Comparison of ENCODE assay signal across 8 cellular contexts in the genomic region with DNA sequence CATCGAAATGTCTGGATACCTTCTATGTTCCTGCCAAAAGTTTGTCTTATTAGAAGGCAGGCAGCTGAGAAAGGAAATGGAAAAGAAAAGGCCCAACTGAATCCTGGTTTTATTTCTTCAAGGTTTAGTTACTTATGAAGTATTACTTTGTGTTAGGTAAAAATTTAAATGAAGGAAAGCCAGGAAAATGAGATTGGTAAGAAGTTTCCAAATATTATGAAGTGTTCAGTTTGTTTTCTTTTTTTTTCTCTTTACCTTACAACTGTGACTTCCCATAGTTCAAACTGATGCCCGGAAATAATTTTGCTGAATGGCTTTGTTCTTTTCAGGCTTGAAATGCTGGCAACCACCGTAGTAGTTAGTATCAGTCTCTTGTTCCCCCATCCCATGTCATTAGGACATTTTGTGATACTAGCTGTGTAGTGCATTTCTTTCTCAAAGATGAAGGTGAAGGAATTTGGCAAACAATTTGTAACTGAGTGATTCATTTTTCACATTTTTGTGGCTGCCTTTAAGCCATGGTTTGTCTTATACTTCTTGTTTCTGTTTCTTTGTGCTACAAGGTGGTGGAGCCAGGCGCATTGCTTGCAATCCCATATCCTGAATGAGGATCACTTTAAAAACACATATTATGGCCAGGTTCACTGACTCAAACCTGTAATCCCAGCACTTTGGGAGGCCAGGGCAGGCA. TPM values are rescaled to one million over a fixed set of nuclear protein-coding genes. Genes with fewer than 3 reads are reported as not detected.
DNase-seq lines count a peak whose midpoint lies in the region; ATAC-seq, FAIRE-seq and TF ChIP-seq lines count a peak whose summit lies in the region.

No MANE protein-coding gene starts in this region.

- POLR2A ChIA-PET in PC-9 (lab: Charles Lee; ENCODE audit: unreplicated experiment) = interaction anchor here (0.6 to 0.7 kb wide), 3 partner anchors 47 to 165 kb away, joined by 3 to 9 read pairs (median 3); no protein-coding TSS in a partner anchor

- CTCF ChIA-PET in PC-9 (lab: Charles Lee) = no interaction called here

- H3K79me2 ChIP-seq in PC-9 (ENCODE audit: low read depth) = no peaks in the 10 kb centered on the region

- ATAC-seq in HG02588 (IDR thresholded peaks at IDR 0.05; ENCODE audit: unreplicated experiment) = peak; percentile 63
- ATAC-seq in foreskin keratinocyte = peak; percentile 89

- no peaks in the 10 kb centered on the region for H3K4me1 ChIP-seq in PC-9 (replicated peaks; ENCODE audit: insufficient read depth)
- peaks cover 40% of the 10 kb centered on the region for H3K4me1 ChIP-seq in foreskin keratinocyte
- peaks cover 28% of the 10 kb centered on the region for H3K4me1 ChIP-seq in vagina

- no peak overlapping the region for H3K4me3 ChIP-seq in PC-9
- H3K4me3 ChIP-seq in vagina = no peak overlapping the region

- TF ChIP-seq CTCF in PC-9 (conservative IDR thresholded peaks at IDR 0.05) (no peak), foreskin keratinocyte (conservative IDR thresholded peaks at IDR 0.05) (peak; percentile 17), vagina (IDR thresholded peaks at IDR 0.05) (no peak)

- no peaks in the 10 kb centered on the region for H4K20me1 ChIP-seq in PC-9 (ENCODE audit: insufficient read depth)

- no peak overlapping the region for H2AFZ ChIP-seq in PC-9

- no peaks in the 10 kb centered on the region for H3K9me3 ChIP-seq in PC-9 (ENCODE audit: insufficient read depth, low read depth)
- H3K9me3 ChIP-seq in vagina = no peaks in the 10 kb centered on the region

- H3K27ac ChIP-seq in PC-9 (peak overlapping the region; percentile 32; the same call in 1 of the 2 replicates), foreskin keratinocyte (peak overlapping the region; percentile 33), vagina (no peak overlapping the region)

- peak; percentile 93 for FAIRE-seq in GM18507 (lab: Jason Lieb, UNC)

- H3K9me2 ChIP-seq in PC-9 (ENCODE audit: insufficient read depth) = no peaks in the 10 kb centered on the region

- H3K27me3 ChIP-seq in PC-9 (ENCODE audit: insufficient read depth, low read depth) (no peaks in the 10 kb centered on the region), foreskin keratinocyte (no peaks in the 10 kb centered on the region), vagina (no peaks in the 10 kb centered on the region)

- no peaks in the 10 kb centered on the region for H3F3A ChIP-seq in PC-9 (ENCODE audit: insufficient read depth, low read depth)

- intact Hi-C loops in PC-9 (cut with micrococcal nuclease; ENCODE audit: unreplicated experiment) = no loop called here
- intact Hi-C loops in vagina (cut with DNase I) = no loop called here
- intact Hi-C loops in posterior vena cava (cut with DNase I) = no loop called here

- H3K36me3 ChIP-seq in PC-9 (ENCODE audit: low read depth) = 0 out of 2 replicates have a peak, but pooled peaks cover 3% of the 10 kb centered on the region
- H3K36me3 ChIP-seq in vagina = no peaks in the 10 kb centered on the region

- no peak for TF ChIP-seq POLR2A in vagina (IDR thresholded peaks at IDR 0.05)

- BruUV-seq in PC-9 (replicated peaks; lab: Mats Ljungman, UMichigan) = no TSS peak

- DNase-seq in GM18507 (ENCODE audit: extremely low spot score, insufficient read length, low read depth) = no peak
- DNase-seq in PC-9 = peak; percentile 30 to 53
- DNase-seq in foreskin keratinocyte = peak; percentile 46 to 76
- no peak for DNase-seq in SIG-M5 (lab: John Stamatoyannopoulos, UW)
- no peak for DNase-seq in vagina (ENCODE audit: extremely low spot score in 2 of 2)
- DNase-seq in posterior vena cava (ENCODE audit: low spot score) = no peak
- DNase-seq in stimulated activated CD4-positive, alpha-beta T cell treated with anti-CD3 and anti-CD28 coated beads, Interleukin-1b, Interleukin-23, amount 100 ng/mL, for 48 hours = no peak

- no peak overlapping the region for H3K4me2 ChIP-seq in PC-9

RNA-seq across cellular contexts. Expression of a gene that starts 40.5 kb away (rescaled TPM):
- total RNA-seq in PC-9 (2021) = 47.1 and 67.8 TPM in 2 replicates
- 55.8 and 66.5 TPM in 2 replicates for total RNA-seq in foreskin keratinocyte
- 7.4 and 11.6 TPM in 2 replicates for polyA plus RNA-seq in foreskin keratinocyte
- 30.4 TPM for total RNA-seq in vagina
- 10 to 100 TPM; 14.8 to 16.6 TPM for total RNA-seq in posterior vena cava

Comparison
In these comparisons a context has a peak if more than half of its experiments do, and no peak if none do; other contexts are left out.
1. DNase-seq: peak in PC-9 (2 of 2) and foreskin keratinocyte (2 of 2); none in GM18507 (single experiment), SIG-M5 (single experiment), vagina (0 of 2), posterior vena cava (single experiment) and stimulated activated CD4-positive, alpha-beta T cell treated with anti-CD3 and anti-CD28 coated beads, Interleukin-1b, Interleukin-23, amount 100 ng/mL, for 48 hours (single experiment).